Comparison of ENCODE assay signal across 8 cellular contexts in genomic region chr9:68323749-68324148, GRCh38. TPM values are rescaled to one million over a fixed set of nuclear protein-coding genes. Genes with fewer than 3 reads are reported as not detected.
"Had no signal": no experiment of that assay in that cellular context is flagged by ENCODE, and none has a peak within 500 bp of the region (broad histone marks: within the 10 kb centered on the region; RNA-seq: fewer than 3 reads in every experiment).

No MANE protein-coding gene starts in this region.

RNA-seq across cellular contexts. Expression of gene FOXD4L3, which starts 21.1 kb away (rescaled TPM):
- total RNA-seq: PC-3, PC-9, Right ventricle myocardium inferior, Right ventricle myocardium superior, RPMI7951, SJSA1, SK-MEL-5 had no signal

RNA-seq across cellular contexts. Expression of gene PGM5, which starts 32.7 kb away (rescaled TPM):
- total RNA-seq: OCI-LY7, PC-9 had no signal
